ENCODE assay signal across 7 cellular contexts in the genomic region with DNA sequence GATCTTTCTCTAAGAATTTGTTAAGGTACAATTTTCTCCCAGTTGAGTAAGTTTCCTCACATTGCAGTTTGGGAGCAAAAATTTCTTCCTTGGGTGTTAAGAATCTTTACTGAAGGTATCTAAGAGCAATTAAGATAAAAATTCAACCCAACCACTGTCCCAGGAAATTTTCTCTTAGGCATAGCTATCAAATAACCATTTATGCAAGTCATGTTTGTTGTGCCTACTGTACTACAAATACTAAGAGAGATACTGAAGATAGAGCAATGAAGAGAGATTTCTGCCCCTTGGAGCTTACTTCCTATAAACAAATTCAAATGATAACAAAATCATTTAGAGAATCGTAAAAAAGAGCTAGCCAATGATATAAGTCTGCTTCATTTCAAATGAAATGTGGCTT.
"Had no signal": no experiment of that assay in that cellular context is flagged by ENCODE, and none has a peak within 500 bp of the region (broad histone marks: within the 10 kb centered on the region; RNA-seq: fewer than 3 reads in every experiment).

No MANE protein-coding gene starts in this region.

- H3K27ac ChIP-seq: HL-60, KMS-11 had no signal

- FAIRE-seq: HTR-8/SVneo, K562 had no signal

- H3K4me2 ChIP-seq: KMS-11 had no signal

- DNase-seq: IMR-90, KBM-7, KG1 had no signal

- ATAC-seq: K562 had no signal

- H3K4me3 ChIP-seq: K562 had no signal

- H3K9ac ChIP-seq: KMS-11 had no signal
